In genomic region chr11:45899448-45900174, GRCh38 we compare ENCODE assay signal across 8 cellular contexts. TPM values are rescaled to one million over a fixed set of nuclear protein-coding genes. Genes with fewer than 3 reads are reported as not detected.
DNase-seq lines count a peak whose midpoint lies in the region; ATAC-seq and TF ChIP-seq lines count a peak whose summit lies in the region.

No MANE protein-coding gene starts in this region.

- BruUV-seq in OCI-LY7 (replicated peaks; lab: Mats Ljungman, UMichigan), result no TSS peak

- peak overlapping the region; percentile 42 for H3K4me3 Mint-ChIP-seq in activated T-helper 1 cell treated with anti-CD3 and anti-CD28 coated beads, Interleukin-12 subunit alpha, Interleukin-12 subunit beta, Interleukin-2, Interleukin-4 antibody, amounts not matched to agents 30 ng/mL and 10 ng/mL and 1 ng/mL, durations not matched to agents 14 hours and 24 hours and 36 hours

- peaks cover 3 to 15% of the 10 kb centered on the region in 2 donors for H3K27me3 ChIP-seq in muscle layer of colon (ENCODE audit: control insufficient read depth in 1 of 2, insufficient read depth in 2 of 2, low read length in 2 of 2)

- peak; percentile 73 for ATAC-seq in GM18868 (IDR thresholded peaks at IDR 0.05; ENCODE audit: unreplicated experiment)

- H3K27ac ChIP-seq in OCI-LY7 (ENCODE audit: low read depth, low read length, poor library complexity, severe bottlenecking) (no peak overlapping the region), muscle layer of colon (ENCODE audit: low read depth, low read length) (no peak overlapping the region)

- POLR2A ChIA-PET in OCI-LY7 (lab: Charles Lee), result interaction anchor here (0.5 kb wide), 1 partner anchor 33 kb away, joined by 5 read pairs; no protein-coding TSS in a partner anchor

- H4K20me1 ChIP-seq in OCI-LY7 (ENCODE audit: insufficient read depth, low read length), result no peaks in the 10 kb centered on the region

- H3K4me3 ChIP-seq in OCI-LY7 (ENCODE audit: low read depth, low read length, poor library complexity, severe bottlenecking), result peak overlapping the region; percentile 69
- H3K4me3 ChIP-seq in muscle layer of colon (ENCODE audit: low read depth in 1 of 2, low read length in 2 of 2), result peak overlapping the region; percentile 47

- intact Hi-C loops in OCI-LY7 (cut with micrococcal nuclease; ENCODE audit: unreplicated experiment), result no loop called here
- intact Hi-C loops in activated T-helper 1 cell treated with anti-CD3 and anti-CD28 coated beads, Interleukin-12 subunit alpha, Interleukin-12 subunit beta, Interleukin-2, Interleukin-4 antibody, amounts not matched to agents 30 ng/mL and 10 ng/mL and 1 ng/mL, durations not matched to agents 14 hours and 24 hours and 36 hours (cut with micrococcal nuclease), result loop anchor here (1.0 kb wide), 4 partner anchors 14 to 94 kb away; partner anchors contain the start of genes CRY2, MAPK8IP1 and SLC35C1

- DNase-seq in HT1080 (ENCODE audit: low read depth) (peak; percentile 89), OCI-LY7 (ENCODE audit: low spot score) (peak; percentile 76), fibroblast of gingiva (ENCODE audit: low read depth) (peak; percentile 84), GDM1 (lab: John Stamatoyannopoulos, UW) (no peak)
- DNase-seq in activated T-helper 1 cell treated with anti-CD3 and anti-CD28 coated beads, Interleukin-12 subunit alpha, Interleukin-12 subunit beta, Interleukin-2, Interleukin-4 antibody, amounts not matched to agents 30 ng/mL and 10 ng/mL and 1 ng/mL, durations not matched to agents 14 hours and 24 hours and 36 hours (ENCODE audit: low spot score), result peak; percentile 66
- DNase-seq in stimulated activated CD8-positive, alpha-beta memory T cell treated with anti-CD3 and anti-CD28 coated beads, Interleukin-7, amount 100 ng/mL, for 24 hours (ENCODE audit: low read depth), result peak; percentile 43

- CTCF ChIA-PET in OCI-LY7 (lab: Charles Lee; ENCODE audit: unreplicated experiment), result interaction anchor here (0.6 to 1.1 kb wide), 3 partner anchors 18 to 83 kb away, joined by 3 read pairs; partner anchors contain the start of gene PEX16

- H3K4me2 ChIP-seq in OCI-LY7 (ENCODE audit: low read length), result peak overlapping the region; percentile 71

- no peaks in the 10 kb centered on the region for H3K36me3 ChIP-seq in OCI-LY7 (ENCODE audit: insufficient read depth, low read length)
- no peaks in the 10 kb centered on the region for H3K36me3 ChIP-seq in muscle layer of colon (ENCODE audit: insufficient read depth, low read length)

- H3K27me3 Mint-ChIP-seq in activated T-helper 1 cell treated with anti-CD3 and anti-CD28 coated beads, Interleukin-12 subunit alpha, Interleukin-12 subunit beta, Interleukin-2, Interleukin-4 antibody, amounts not matched to agents 30 ng/mL and 10 ng/mL and 1 ng/mL, durations not matched to agents 14 hours and 24 hours and 36 hours (ENCODE audit: insufficient read depth), result peaks cover 30% of the 10 kb centered on the region

- no peak overlapping the region for H3K9ac ChIP-seq in muscle layer of colon (ENCODE audit: low read length)

- TF ChIP-seq CTCF in OCI-LY7 (conservative IDR thresholded peaks at IDR 0.05; ENCODE audit: low read length), result no peak

- H3K36me3 Mint-ChIP-seq in activated T-helper 1 cell treated with anti-CD3 and anti-CD28 coated beads, Interleukin-12 subunit alpha, Interleukin-12 subunit beta, Interleukin-2, Interleukin-4 antibody, amounts not matched to agents 30 ng/mL and 10 ng/mL and 1 ng/mL, durations not matched to agents 14 hours and 24 hours and 36 hours (ENCODE audit: low read depth), result no peaks in the 10 kb centered on the region

- H3K4me1 ChIP-seq in OCI-LY7 (ENCODE audit: insufficient read depth, low read length, poor library complexity, severe bottlenecking) (peaks cover 13% of the 10 kb centered on the region), muscle layer of colon (ENCODE audit: insufficient read depth, low read length) (peaks cover 19% of the 10 kb centered on the region)

- H3K79me2 ChIP-seq in OCI-LY7 (ENCODE audit: insufficient read depth, low read depth, low read length), result no peaks in the 10 kb centered on the region

- H3K9me2 ChIP-seq in OCI-LY7 (ENCODE audit: insufficient read depth, low read length), result no peaks in the 10 kb centered on the region

- H3K9me3 ChIP-seq in OCI-LY7 (ENCODE audit: low read length) (no peaks in the 10 kb centered on the region), muscle layer of colon (ENCODE audit: low read length) (no peaks in the 10 kb centered on the region)

- no peaks in the 10 kb centered on the region for H3K9me3 Mint-ChIP-seq in activated T-helper 1 cell treated with anti-CD3 and anti-CD28 coated beads, Interleukin-12 subunit alpha, Interleukin-12 subunit beta, Interleukin-2, Interleukin-4 antibody, amounts not matched to agents 30 ng/mL and 10 ng/mL and 1 ng/mL, durations not matched to agents 14 hours and 24 hours and 36 hours

- H2AFZ ChIP-seq in OCI-LY7 (ENCODE audit: low read length), result peak overlapping the region; percentile 82; the same call in 1 of the 2 replicates

- no peak overlapping the region for H3K27ac Mint-ChIP-seq in activated T-helper 1 cell treated with anti-CD3 and anti-CD28 coated beads, Interleukin-12 subunit alpha, Interleukin-12 subunit beta, Interleukin-2, Interleukin-4 antibody, amounts not matched to agents 30 ng/mL and 10 ng/mL and 1 ng/mL, durations not matched to agents 14 hours and 24 hours and 36 hours

- H3K4me1 Mint-ChIP-seq in activated T-helper 1 cell treated with anti-CD3 and anti-CD28 coated beads, Interleukin-12 subunit alpha, Interleukin-12 subunit beta, Interleukin-2, Interleukin-4 antibody, amounts not matched to agents 30 ng/mL and 10 ng/mL and 1 ng/mL, durations not matched to agents 14 hours and 24 hours and 36 hours (ENCODE audit: low read depth), result no peaks in the 10 kb centered on the region

RNA-seq across cellular contexts. Expression of gene FREY1, which starts 7.5 kb away (rescaled TPM):
- 0.76 and 0.97 TPM in 2 replicates for total RNA-seq in HT1080 (2014; rRNA removed; shearing (Covaris generic))
- 0.47 TPM in 1 of 2 replicates, not detected in the other for polyA plus RNA-seq in HT1080 (2015; cell fraction: cytosol; rRNA removed)
- polyA plus RNA-seq in HT1080 (2015; cell fraction: nucleus; rRNA removed), result 0.76 and 1.4 TPM in 2 replicates
- total RNA-seq in OCI-LY7 (2014; rRNA removed; shearing (Covaris generic)), result 2.4 and 3.3 TPM in 2 replicates
- 3.7 and 4.3 TPM in 2 replicates for total RNA-seq in OCI-LY7 (2022)
- total RNA-seq in activated T-helper 1 cell treated with anti-CD3 and anti-CD28 coated beads, Interleukin-12 subunit alpha, Interleukin-12 subunit beta, Interleukin-2, Interleukin-4 antibody, amounts not matched to agents 30 ng/mL and 10 ng/mL and 1 ng/mL, durations not matched to agents 14 hours and 24 hours and 36 hours, result 0.59 and 1.9 TPM in 2 replicates

RNA-seq across cellular contexts. Expression of gene MAPK8IP1, which starts 14.2 kb away (rescaled TPM):
- 21.2 and 24.0 TPM in 2 replicates for total RNA-seq in HT1080 (2014; rRNA removed; shearing (Covaris generic))
- polyA plus RNA-seq in HT1080 (2015; cell fraction: cytosol; rRNA removed), result 7.6 and 8.3 TPM in 2 replicates
- 3.5 and 4.9 TPM in 2 replicates for polyA plus RNA-seq in HT1080 (2015; cell fraction: nucleus; rRNA removed)
- 2.2 and 2.9 TPM in 2 replicates for total RNA-seq in OCI-LY7 (2014; rRNA removed; shearing (Covaris generic))
- 1.5 and 2.2 TPM in 2 replicates for total RNA-seq in OCI-LY7 (2022)
- total RNA-seq in activated T-helper 1 cell treated with anti-CD3 and anti-CD28 coated beads, Interleukin-12 subunit alpha, Interleukin-12 subunit beta, Interleukin-2, Interleukin-4 antibody, amounts not matched to agents 30 ng/mL and 10 ng/mL and 1 ng/mL, durations not matched to agents 14 hours and 24 hours and 36 hours, result 0.51 and 0.91 TPM in 2 replicates

RNA-seq across cellular contexts. Expression of gene PEX16, which starts 18.1 kb away (rescaled TPM):
- 37.3 and 46.0 TPM in 2 replicates for total RNA-seq in HT1080 (2014; rRNA removed; shearing (Covaris generic))
- 26.5 and 30.3 TPM in 2 replicates for polyA plus RNA-seq in HT1080 (2015; cell fraction: cytosol; rRNA removed)
- 32.1 and 34.7 TPM in 2 replicates for polyA plus RNA-seq in HT1080 (2015; cell fraction: nucleus; rRNA removed)
- 41.0 TPM in 2 replicates for total RNA-seq in OCI-LY7 (2014; rRNA removed; shearing (Covaris generic))
- total RNA-seq in OCI-LY7 (2022), result 42.1 and 43.9 TPM in 2 replicates
- 37.4 and 44.6 TPM in 2 replicates for total RNA-seq in activated T-helper 1 cell treated with anti-CD3 and anti-CD28 coated beads, Interleukin-12 subunit alpha, Interleukin-12 subunit beta, Interleukin-2, Interleukin-4 antibody, amounts not matched to agents 30 ng/mL and 10 ng/mL and 1 ng/mL, durations not matched to agents 14 hours and 24 hours and 36 hours

RNA-seq across cellular contexts. Expression of gene LARGE2, which starts 22.8 kb away (rescaled TPM):
- total RNA-seq in HT1080 (2014; rRNA removed; shearing (Covaris generic)), result 0.23 TPM in 1 of 2 replicates, not detected in the other
- polyA plus RNA-seq in HT1080 (2015; cell fraction: cytosol; rRNA removed), result 0.03 and 0.22 TPM in 2 replicates
- not detected in 2 replicates for polyA plus RNA-seq in HT1080 (2015; cell fraction: nucleus; rRNA removed)
- total RNA-seq in OCI-LY7 (2014; rRNA removed; shearing (Covaris generic)), result 0.08 and 0.60 TPM in 2 replicates
- 1.00 and 1.3 TPM in 2 replicates for total RNA-seq in OCI-LY7 (2022)
- not detected in 2 replicates for total RNA-seq in activated T-helper 1 cell treated with anti-CD3 and anti-CD28 coated beads, Interleukin-12 subunit alpha, Interleukin-12 subunit beta, Interleukin-2, Interleukin-4 antibody, amounts not matched to agents 30 ng/mL and 10 ng/mL and 1 ng/mL, durations not matched to agents 14 hours and 24 hours and 36 hours

RNA-seq across cellular contexts. Expression of gene CRY2, which starts 52.3 kb away (rescaled TPM):
- 3.9 and 4.1 TPM in 2 replicates for total RNA-seq in HT1080 (2014; rRNA removed; shearing (Covaris generic))
- 2.6 and 3.5 TPM in 2 replicates for polyA plus RNA-seq in HT1080 (2015; cell fraction: cytosol; rRNA removed)
- 13.6 and 17.2 TPM in 2 replicates for polyA plus RNA-seq in HT1080 (2015; cell fraction: nucleus; rRNA removed)
- 19.2 and 24.5 TPM in 2 replicates for total RNA-seq in OCI-LY7 (2014; rRNA removed; shearing (Covaris generic))
- 24.6 and 27.2 TPM in 2 replicates for total RNA-seq in OCI-LY7 (2022)
- total RNA-seq in activated T-helper 1 cell treated with anti-CD3 and anti-CD28 coated beads, Interleukin-12 subunit alpha, Interleukin-12 subunit beta, Interleukin-2, Interleukin-4 antibody, amounts not matched to agents 30 ng/mL and 10 ng/mL and 1 ng/mL, durations not matched to agents 14 hours and 24 hours and 36 hours, result 19.4 and 23.7 TPM in 2 replicates
